ENCODE assay signal across 15 cellular contexts in genomic region chr2:160561551-160562280, GRCh38.
DNase-seq lines count a peak whose midpoint lies in the region; ATAC-seq and TF ChIP-seq lines count a peak whose summit lies in the region.
"Had no signal": no experiment of that assay in that cellular context is flagged by ENCODE, and none has a peak within 500 bp of the region (broad histone marks: within the 10 kb centered on the region; RNA-seq: fewer than 3 reads in every experiment).

No MANE protein-coding gene starts in this region.

- peaks cover 33% of the 10 kb centered on the region for H3K4me1 Mint-ChIP-seq in chondrocyte (ENCODE audit: low read depth)
- H3K4me1 Mint-ChIP-seq in nephron: peaks cover 6% of the 10 kb centered on the region
- H3K4me1 Mint-ChIP-seq: naive B cell had no signal

- H3K9me3 Mint-ChIP-seq in chondrocyte (ENCODE audit: low read depth) (peaks cover 8% of the 10 kb centered on the region), nephron (peaks cover 8% of the 10 kb centered on the region)
- H3K9me3 Mint-ChIP-seq: activated T-helper 2 cell treated with anti-CD3 and anti-CD28 coated beads, Interferon-gamma antibody, Interleukin-2, Interleukin-4, amounts not matched to agents 10 μg/mL and 5 μg/mL and 100 μg/mL, durations not matched to agents 14 hours and 24 hours and 36 hours; CD8-positive, alpha-beta memory T cell had no signal

- DNase-seq in AML-193 (lab: John Stamatoyannopoulos, UW) (peak; percentile 39 to 63), NCI-H226 (peak; percentile 60), chondrocyte (ENCODE audit: low spot score) (no peak), AG08396 (ENCODE audit: low spot score) (no peak), COLO668 (lab: John Stamatoyannopoulos, UW; ENCODE audit: unreplicated experiment) (no peak)
- no peak for DNase-seq in activated CD4-positive, alpha-beta T cell treated with anti-CD3 and anti-CD28 coated beads, Interleukin-2, amount 50 U/mL, for 4 hours
- DNase-seq: activated CD4-positive, CD25-positive, alpha-beta regulatory T cell treated with anti-CD3 and anti-CD28 coated beads, Interleukin-2, amount 50 U/mL, for 72 hours; CD8-positive, alpha-beta memory T cell; dorsolateral prefrontal cortex; naive B cell; NCI-H2029 treated with DMSO at 0.1 percent for 48 hours; SJCRH30 had no signal

- TF ChIP-seq CTCF in chondrocyte (IDR thresholded peaks at IDR 0.05) (no peak), nephron (IDR thresholded peaks at IDR 0.05; ENCODE audit: unreplicated experiment in 3 of 3) (no peak)

- H3K4me3 Mint-ChIP-seq in chondrocyte (ENCODE audit: unreplicated experiment): no peak overlapping the region
- no peak overlapping the region for H3K4me3 Mint-ChIP-seq in nephron
- H3K4me3 Mint-ChIP-seq: CD8-positive, alpha-beta memory T cell had no signal

- H3K27ac Mint-ChIP-seq in chondrocyte (ENCODE audit: unreplicated experiment) (peak overlapping the region; percentile 78), nephron (peak overlapping the region in 2 of 3 experiments; percentile 31 to 49)
- H3K27ac Mint-ChIP-seq: activated T-helper 2 cell treated with anti-CD3 and anti-CD28 coated beads, Interferon-gamma antibody, Interleukin-2, Interleukin-4, amounts not matched to agents 10 μg/mL and 5 μg/mL and 100 μg/mL, durations not matched to agents 14 hours and 24 hours and 36 hours; CD8-positive, alpha-beta memory T cell; naive B cell had no signal

- no peak for ATAC-seq in GM18502 (IDR thresholded peaks at IDR 0.05; ENCODE audit: poor library complexity, unreplicated experiment)

- peaks cover 2% of the 10 kb centered on the region for H3K36me3 Mint-ChIP-seq in chondrocyte (ENCODE audit: low read depth)
- no peaks in the 10 kb centered on the region for H3K36me3 Mint-ChIP-seq in nephron (ENCODE audit: low read depth)
- H3K36me3 Mint-ChIP-seq: naive B cell had no signal

- H3K27me3 Mint-ChIP-seq in chondrocyte (ENCODE audit: low read depth): no peaks in the 10 kb centered on the region
- no peaks in the 10 kb centered on the region for H3K27me3 Mint-ChIP-seq in nephron (ENCODE audit: low read depth)

Comparison
In these comparisons a context has a peak if more than half of its experiments do, and no peak if none do; other contexts are left out.
1. DNase-seq: peak in AML-193 (2 of 2) and NCI-H226 (single experiment); none in chondrocyte (single experiment), AG08396 (single experiment), COLO668 (single experiment) and activated CD4-positive, alpha-beta T cell treated with anti-CD3 and anti-CD28 coated beads, Interleukin-2, amount 50 U/mL, for 4 hours (0 of 2).